ENCODE assay signal across 16 cellular contexts in genomic region chr1:224054611-224055010, GRCh38.
"Had no signal": no experiment of that assay in that cellular context is flagged by ENCODE, and none has a peak within 500 bp of the region (broad histone marks: within the 10 kb centered on the region; RNA-seq: fewer than 3 reads in every experiment).

No MANE protein-coding gene starts in this region.

- DNase-seq: activated CD4-positive, alpha-beta T cell treated with anti-CD3 and anti-CD28 coated beads, Interleukin-2, amount 10 ng/mL, durations not matched to agents 24 days and 14 days; activated CD4-positive, CD25-positive, alpha-beta regulatory T cell; activated CD8-positive, alpha-beta memory T cell treated with anti-CD3 and anti-CD28 coated beads, Interleukin-2, amount 50 U/mL, for 48 hours; activated gamma-delta T cell treated with Interleukin-2 at 50 U/mL for 16 hours; activated T-cell treated with anti-CD3 and anti-CD28 coated beads, Interleukin-2, amount 50 U/mL, for 72 hours; amygdala; body of pancreas; effector CD8-positive, alpha-beta T cell; heart left ventricle; naive B cell; sigmoid colon; stimulated activated CD4-positive, alpha-beta T cell treated with anti-CD3 and anti-CD28 coated beads, Interleukin-1b, Interleukin-23, amount 100 ng/mL, for 48 hours; stomach had no signal

- ATAC-seq: activated T-cell treated with anti-CD3 and anti-CD28 coated beads, Interleukin-2, amount 50 U/mL, for 72 hours; body of pancreas; heart left ventricle had no signal

- H3K27me3 ChIP-seq: body of pancreas, heart left ventricle, neural progenitor cell, sigmoid colon, stomach had no signal

- H3K9me3 ChIP-seq: body of pancreas, sigmoid colon, stomach, thoracic aorta had no signal

- H3K4me2 ChIP-seq: neural progenitor cell had no signal

- H3K9ac ChIP-seq: neural progenitor cell had no signal

- H2AFZ ChIP-seq: neural progenitor cell had no signal

- H3K27ac ChIP-seq: body of pancreas, heart left ventricle, neural progenitor cell, sigmoid colon, stomach, thoracic aorta had no signal

- H3K4me3 ChIP-seq: body of pancreas, heart left ventricle, lung, neural progenitor cell, sigmoid colon, stomach, thoracic aorta had no signal

- H3K36me3 ChIP-seq: heart left ventricle, neural progenitor cell, sigmoid colon, stomach, thoracic aorta had no signal

- H3K4me1 ChIP-seq: body of pancreas, neural progenitor cell had no signal
